23 cellular contexts compared by ENCODE assay signal in the genomic region with DNA sequence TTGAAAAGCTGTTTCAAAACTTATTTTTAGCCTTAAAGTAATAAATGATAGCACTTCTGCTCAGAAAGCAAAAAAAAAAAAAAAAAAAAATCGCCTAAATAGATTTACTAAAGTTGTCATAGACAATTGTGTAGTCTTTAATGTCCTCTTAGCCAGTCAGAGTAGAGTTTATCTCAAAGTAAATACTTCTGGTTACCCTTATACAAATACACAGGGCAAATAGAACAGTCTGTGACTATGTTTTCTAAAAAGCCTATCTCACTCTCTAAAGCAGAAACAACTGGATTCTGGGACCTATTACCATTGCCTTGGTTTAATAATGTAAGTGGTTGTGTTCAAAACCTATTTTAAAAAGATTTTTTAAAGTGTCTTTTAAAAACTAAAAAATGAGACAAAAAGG.
"Had no signal": no experiment of that assay in that cellular context is flagged by ENCODE, and none has a peak within 500 bp of the region (broad histone marks: within the 10 kb centered on the region; RNA-seq: fewer than 3 reads in every experiment).

No MANE protein-coding gene starts in this region.

- H3K27me3 ChIP-seq: esophagus squamous epithelium had no signal

- H3K36me3 ChIP-seq: esophagus squamous epithelium had no signal

- H3K4me3 ChIP-seq: coronary artery, esophagus squamous epithelium, skin epidermis had no signal

- H3K27ac Mint-ChIP-seq: activated naive CD8-positive, alpha-beta T cell treated with anti-CD3 and anti-CD28 coated beads for 36 hours; brain; natural killer cell had no signal

- DNase-seq: activated CD4-positive, alpha-beta T cell treated with anti-CD3 and anti-CD28 coated beads, Interleukin-2, amount 50 U/mL, for 1 hour; activated CD8-positive, alpha-beta memory T cell treated with anti-CD3 and anti-CD28 coated beads for 24 hours; activated gamma-delta T cell treated with Interleukin-2 at 50 U/mL for 16 hours; activated naive CD8-positive, alpha-beta T cell treated with anti-CD3 and anti-CD28 coated beads for 36 hours; amygdala; central memory CD4-positive, alpha-beta T cell; effector CD4-positive, alpha-beta T cell; esophagus squamous epithelium; hippocampal formation; kidney; mesendoderm; natural killer cell; posterior cingulate gyrus; retina; stimulated activated CD4-positive, alpha-beta T cell treated with anti-CD3 and anti-CD28 coated beads, Interleukin-4, amount 100 ng/mL, for 4 hours; stimulated activated CD8-positive, alpha-beta memory T cell treated with anti-CD3 and anti-CD28 coated beads, Interleukin-4, amount 100 ng/mL, for 48 hours; stimulated activated naive CD4-positive, alpha-beta T cell treated with Interleukin-2 at 50 U/mL for 16 hours; substantia nigra; T-helper 9 cell; trophoblast cell had no signal

- H3K36me3 Mint-ChIP-seq: activated naive CD8-positive, alpha-beta T cell treated with anti-CD3 and anti-CD28 coated beads for 36 hours; brain; natural killer cell had no signal

- H3K4me3 Mint-ChIP-seq: activated naive CD8-positive, alpha-beta T cell treated with anti-CD3 and anti-CD28 coated beads for 36 hours; brain; natural killer cell had no signal

- H3K27me3 Mint-ChIP-seq: activated naive CD8-positive, alpha-beta T cell treated with anti-CD3 and anti-CD28 coated beads for 36 hours had no signal

- H3K27ac ChIP-seq: coronary artery, esophagus squamous epithelium, skin epidermis had no signal

- ATAC-seq: natural killer cell had no signal

- H3K4me1 Mint-ChIP-seq: activated naive CD8-positive, alpha-beta T cell treated with anti-CD3 and anti-CD28 coated beads for 36 hours; brain; natural killer cell had no signal

- H3K4me1 ChIP-seq: esophagus squamous epithelium had no signal
